Comparison of ENCODE assay signal across 11 cellular contexts in the genomic region with DNA sequence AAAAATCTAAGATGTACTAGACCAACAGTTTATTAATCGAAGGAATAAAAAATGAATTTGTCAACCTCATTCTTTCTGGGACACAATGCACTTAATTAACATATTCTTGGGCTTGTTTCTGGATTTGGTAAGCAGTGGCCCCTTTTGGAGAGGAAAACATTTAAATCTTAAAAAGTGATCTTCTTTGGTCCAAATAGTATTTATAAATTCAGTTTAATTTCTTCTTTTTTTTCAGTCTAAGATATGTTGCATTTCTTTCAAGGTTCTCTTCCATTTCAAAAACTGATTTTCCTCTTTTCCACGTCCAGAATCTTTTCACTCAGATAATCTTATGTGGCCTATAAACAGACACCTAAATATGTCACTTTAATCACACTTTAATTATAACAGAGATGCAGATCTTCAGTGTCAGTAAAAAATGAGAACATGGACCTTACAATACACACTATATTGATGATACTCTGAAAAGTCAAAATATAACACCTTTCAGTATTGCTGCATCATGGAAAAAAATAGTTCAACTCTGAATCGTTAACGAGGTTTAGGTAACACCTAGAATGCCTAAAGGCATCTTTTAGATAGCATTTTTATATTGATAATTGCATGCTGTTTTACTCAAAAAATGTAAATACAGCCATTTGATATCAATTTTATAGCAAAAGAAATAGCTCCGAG. TPM values are rescaled to one million over a fixed set of nuclear protein-coding genes. Genes with fewer than 3 reads are reported as not detected.
DNase-seq lines count a peak whose midpoint lies in the region; ATAC-seq and TF ChIP-seq lines count a peak whose summit lies in the region.
"Had no signal": no experiment of that assay in that cellular context is flagged by ENCODE, and none has a peak within 500 bp of the region (broad histone marks: within the 10 kb centered on the region; RNA-seq: fewer than 3 reads in every experiment).

No MANE protein-coding gene starts in this region.

- H2BK20ac ChIP-seq in H9 (ENCODE audit: low read depth, low read length, poor library complexity, severe bottlenecking): no peak overlapping the region

- no peak for ATAC-seq in gastrocnemius medialis
- no peak for ATAC-seq in omental fat pad (ENCODE audit: low FRiP score)
- ATAC-seq in HG02763 (IDR thresholded peaks at IDR 0.05; ENCODE audit: unreplicated experiment): no peak
- ATAC-seq in GM18858 (IDR thresholded peaks at IDR 0.05; ENCODE audit: unreplicated experiment): no peak

- H4K20me1 ChIP-seq in H9 (ENCODE audit: control insufficient read depth, insufficient read depth, insufficient read length): no peaks in the 10 kb centered on the region

- H3K27ac ChIP-seq in H9 (ENCODE audit: insufficient read length, low read depth, low read length): no peak overlapping the region
- peak overlapping the region; percentile 91 for H3K27ac ChIP-seq in SJSA1
- H3K27ac ChIP-seq in gastrocnemius medialis: peak overlapping the region; percentile 90 to 100 (median 98)

- H3K9me3 ChIP-seq in H9 (ENCODE audit: control insufficient read depth, low read depth, low read length): no peaks in the 10 kb centered on the region
- no peaks in the 10 kb centered on the region for H3K9me3 ChIP-seq in SJSA1 (replicated peaks)
- no peaks in the 10 kb centered on the region for H3K9me3 ChIP-seq in gastrocnemius medialis
- H3K9me3 ChIP-seq: colonic mucosa, ovary had no signal

- H3K4me3 Mint-ChIP-seq in H9 (peak overlapping the region; percentile 74 to 88), glutamatergic neuron (ENCODE audit: unreplicated experiment) (peak overlapping the region; percentile 91)

- H3K27ac Mint-ChIP-seq in H9 (peak overlapping the region; percentile 72 to 99 (median 98); a peak in 6 of 7 replicates), glutamatergic neuron (ENCODE audit: unreplicated experiment) (peak overlapping the region; percentile 96)

- H3K36me3 Mint-ChIP-seq in H9 (ENCODE audit: insufficient read depth in 1 of 3, low read depth in 3 of 3) (no peaks in the 10 kb centered on the region; a peak in 1 of 7 replicates), glutamatergic neuron (ENCODE audit: unreplicated experiment) (no peaks in the 10 kb centered on the region)

- H3K4me1 Mint-ChIP-seq in H9 (peaks cover 42 to 44% of the 10 kb centered on the region in 2 experiments), glutamatergic neuron (ENCODE audit: low read depth, unreplicated experiment) (peaks cover 24% of the 10 kb centered on the region)

- H3K4me2 ChIP-seq in H9 (ENCODE audit: insufficient read depth, insufficient read length, low read length): peak overlapping the region; percentile 80

- H3K79me1 ChIP-seq in H9 (ENCODE audit: insufficient read depth, low read depth, low read length, poor library complexity, severe bottlenecking): no peaks in the 10 kb centered on the region

- no peak for TF ChIP-seq POLR2A in gastrocnemius medialis (IDR thresholded peaks at IDR 0.05)

- H3K4me1 ChIP-seq in H9 (ENCODE audit: insufficient read depth, low read length): peaks cover 4% of the 10 kb centered on the region; the same call in 1 of the 2 replicates
- peaks cover 29% of the 10 kb centered on the region for H3K4me1 ChIP-seq in SJSA1 (replicated peaks)
- peaks cover 20 to 21% of the 10 kb centered on the region in 2 donors for H3K4me1 ChIP-seq in gastrocnemius medialis
- H3K4me1 ChIP-seq: colonic mucosa had no signal

- H2BK12ac ChIP-seq in H9 (ENCODE audit: insufficient read length, low read depth, low read length): no peak overlapping the region

- no peaks in the 10 kb centered on the region for H3K27me3 Mint-ChIP-seq in H9 (ENCODE audit: low read depth)
- peaks cover 18% of the 10 kb centered on the region for H3K27me3 Mint-ChIP-seq in glutamatergic neuron (ENCODE audit: unreplicated experiment)

- H3K23ac ChIP-seq in H9 (ENCODE audit: insufficient read length, low read depth, low read length): no peak overlapping the region

- no peak overlapping the region for H2BK120ac ChIP-seq in H9 (ENCODE audit: low read depth, low read length, poor library complexity, severe bottlenecking)

- WGBS in H9 (ENCODE audit: extremely low coverage, insufficient read length, low lambda C conversion rate): no CpG with 5 or more reads among the region's 5 CpGs

- no peak overlapping the region for H3T11ph ChIP-seq in H9 (ENCODE audit: low read length)

- no peak overlapping the region for H4K91ac ChIP-seq in H9 (ENCODE audit: insufficient read length, low read depth, low read length)

- no peaks in the 10 kb centered on the region for H3K27me3 ChIP-seq in H9 (ENCODE audit: insufficient read depth, low read length)
- H3K27me3 ChIP-seq in SJSA1 (replicated peaks): no peaks in the 10 kb centered on the region
- no peaks in the 10 kb centered on the region for H3K27me3 ChIP-seq in gastrocnemius medialis
- H3K27me3 ChIP-seq: ovary had no signal

- H2AK5ac ChIP-seq in H9 (ENCODE audit: insufficient read length, low read length): no peak overlapping the region

- H4K8ac ChIP-seq in H9 (replicated peaks; ENCODE audit: insufficient read length, low read depth, low read length): no peak overlapping the region

- peaks cover 24% of the 10 kb centered on the region for H3K23me2 ChIP-seq in H9 (ENCODE audit: insufficient read length, low read depth, low read length, poor library complexity, severe bottlenecking)

- H3K9ac ChIP-seq in H9 (ENCODE audit: extremely low read depth, insufficient read length, low read length): no peak overlapping the region

- DNase-seq in H9 (no peak), SJSA1 (ENCODE audit: low read depth in 1 of 2, low spot score in 2 of 2) (no peak), glutamatergic neuron (no peak), gastrocnemius medialis (no peak), omental fat pad (ENCODE audit: low spot score) (no peak), NCI-H2196 (lab: John Stamatoyannopoulos, UW; ENCODE audit: unreplicated experiment) (no peak)
- DNase-seq: activated effector memory CD4-positive, alpha-beta T cell treated with Interleukin-2 at 50 U/mL for 16 hours; colonic mucosa; ovary had no signal

- no peaks in the 10 kb centered on the region; a peak in 2 of 5 replicates for H3K9me3 Mint-ChIP-seq in H9
- H3K9me3 Mint-ChIP-seq in glutamatergic neuron (ENCODE audit: unreplicated experiment): peaks cover 27% of the 10 kb centered on the region

- no peak overlapping the region for H3K18ac ChIP-seq in H9 (ENCODE audit: insufficient read length, low read depth, low read length)

- no peak overlapping the region for H2AFZ ChIP-seq in H9 (ENCODE audit: low read length)

- no peak overlapping the region for H3K56ac ChIP-seq in H9 (ENCODE audit: insufficient read length, low read depth, low read length)

- H4K5ac ChIP-seq in H9 (ENCODE audit: insufficient read length, low read depth, low read length): no peak overlapping the region

- H2BK5ac ChIP-seq in H9 (ENCODE audit: insufficient read length, low read length): no peak overlapping the region

- H3K36me3 ChIP-seq in SJSA1 (no peaks in the 10 kb centered on the region), gastrocnemius medialis (no peaks in the 10 kb centered on the region)
- H3K36me3 ChIP-seq: colonic mucosa, ovary had no signal

- H3K79me2 ChIP-seq in H9 (ENCODE audit: insufficient read depth, low read length): no peaks in the 10 kb centered on the region

- intact Hi-C loops in gastrocnemius medialis (cut with DNase I; ENCODE audit: low total_unique reads): no loop called here

- no peak overlapping the region for H2BK15ac ChIP-seq in H9 (ENCODE audit: low read depth, low read length)

- H3K14ac ChIP-seq in H9 (ENCODE audit: insufficient read depth, low read length): no peak overlapping the region

- H3K4me3 ChIP-seq in SJSA1: peak overlapping the region; percentile 64; the same call in 1 of the 2 replicates
- H3K4me3 ChIP-seq in gastrocnemius medialis: peak overlapping the region; percentile 56 to 80 (median 74)
- H3K4me3 ChIP-seq: colonic mucosa had no signal

- no peak overlapping the region for H3K4ac ChIP-seq in H9 (ENCODE audit: low read depth, low read length)

- TF ChIP-seq CTCF in H9 (conservative IDR thresholded peaks at IDR 0.05) (no peak), glutamatergic neuron (IDR thresholded peaks at IDR 0.05; ENCODE audit: partially characterized antibody, unreplicated experiment) (no peak), gastrocnemius medialis (IDR thresholded peaks at IDR 0.05 in 4 of 5, conservative IDR thresholded peaks at IDR 0.05 in 1 of 5) (no peak), omental fat pad (IDR thresholded peaks at IDR 0.05) (no peak)

- in situ Hi-C loops in gastrocnemius medialis (cut with MboI; ENCODE audit: low sequenced_read_pairs in 4 of 4): loop anchor here in 2 of 4 donors (10.0 kb wide), 2 partner anchors 785 to 795 kb away; a partner anchor contains a TSS

RNA-seq across cellular contexts. Expression of a gene that starts 3.9 kb away (rescaled TPM):
- total RNA-seq in H9 (2021) (5.4 and 5.9 TPM in 2 replicates), glutamatergic neuron (ENCODE audit: unreplicated experiment) (1.3 TPM), gastrocnemius medialis (under 1 TPM in 1 of 4 donors, not detected in 3; 0.09 TPM), omental fat pad (1 to 10 TPM in 2 of 4 donors, under 1 TPM in 2; 0.36 to 1.4 (median 0.77) TPM)
- total RNA-seq in SJSA1 (2014; rRNA removed; shearing (Covaris generic)): 0.72 and 1.7 TPM in 2 replicates

RNA-seq across cellular contexts. Expression of a gene that starts 4.7 kb away (rescaled TPM):
- total RNA-seq in H9 (2021) (72.3 and 75.9 TPM in 2 replicates), glutamatergic neuron (ENCODE audit: unreplicated experiment) (50.9 TPM), gastrocnemius medialis (10 to 100 TPM; 13.6 to 26.6 (median 21.6) TPM), omental fat pad (10 to 100 TPM; 33.4 to 58.1 (median 43.6) TPM)
- 21.7 and 35.3 TPM in 2 replicates for total RNA-seq in SJSA1 (2014; rRNA removed; shearing (Covaris generic))
